Comparison of ENCODE assay signal across 11 cellular contexts in the genomic region with DNA sequence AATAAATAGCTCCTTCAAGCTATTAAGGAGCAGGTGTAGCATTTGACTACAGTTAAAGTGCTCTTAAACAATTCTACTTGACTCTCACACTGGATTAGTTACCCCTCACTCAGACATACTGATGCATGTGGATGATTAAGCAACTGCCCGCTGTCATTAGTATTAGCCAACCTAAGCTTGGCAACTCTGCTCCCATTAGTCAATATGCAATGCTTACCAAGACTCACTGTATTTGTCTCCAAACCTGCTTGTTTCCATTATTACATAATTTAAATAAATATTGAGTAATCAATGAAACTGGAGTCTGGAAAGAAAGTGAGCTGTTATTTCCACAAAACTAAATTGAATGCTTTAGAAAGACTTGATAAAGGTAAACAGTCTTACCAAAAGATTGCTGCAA.
A peak's percentile ranks its signal among the peaks of the same experiment; 100 is the strongest.
DNase-seq lines count a peak whose midpoint lies in the region; ATAC-seq and TF ChIP-seq lines count a peak whose summit lies in the region.
"Had no signal": no experiment of that assay in that cellular context is flagged by ENCODE, and none has a peak within 500 bp of the region (broad histone marks: within the 10 kb centered on the region; RNA-seq: fewer than 3 reads in every experiment).

No MANE protein-coding gene starts in this region.

- 32 to 42% (median 38%) methylated on average over 1 of the region's 1 CpG for WGBS in adrenal gland, 4 donors

- TF ChIP-seq CTCF in adrenal gland (IDR thresholded peaks at IDR 0.05) (no peak), upper lobe of right lung (IDR thresholded peaks at IDR 0.05) (no peak)

- no peaks in the 10 kb centered on the region for H3K36me3 ChIP-seq in adrenal gland (replicated peaks in 1 of 2)
- no peaks in the 10 kb centered on the region for H3K36me3 ChIP-seq in upper lobe of right lung

- peaks cover 24 to 76% of the 10 kb centered on the region in 2 donors for H3K4me1 ChIP-seq in adrenal gland (replicated peaks in 1 of 2)
- peaks cover 40% of the 10 kb centered on the region for H3K4me1 ChIP-seq in upper lobe of right lung

- intact Hi-C loops in left cardiac atrium (cut with DNase I): no loop called here
- intact Hi-C loops in Right ventricle myocardium inferior (cut with DNase I): no loop called here
- intact Hi-C loops in adrenal gland (cut with DNase I): no loop called here
- intact Hi-C loops in upper lobe of right lung (cut with DNase I): no loop called here

- peak overlapping the region in 2 of 5 donors; percentile 54 to 78 for H3K27ac ChIP-seq in adrenal gland
- peak overlapping the region; percentile 31 for H3K27ac ChIP-seq in upper lobe of right lung

- no peaks in the 10 kb centered on the region for H3K9me3 ChIP-seq in adrenal gland (replicated peaks in 1 of 3)
- H3K9me3 ChIP-seq in upper lobe of right lung: no peaks in the 10 kb centered on the region

- ATAC-seq in left cardiac atrium (peak; percentile 56 to 63), Right ventricle myocardium inferior (no peak), upper lobe of right lung (peak; percentile 89)

- no peaks in the 10 kb centered on the region for H3K27me3 ChIP-seq in adrenal gland
- H3K27me3 ChIP-seq in upper lobe of right lung: no peaks in the 10 kb centered on the region

- DNase-seq in left cardiac atrium: no peak
- DNase-seq in Right ventricle myocardium inferior (ENCODE audit: missing footprints): no peak
- DNase-seq in adrenal gland: peak in 4 of 7 donors; percentile 32 to 65 (median 51)
- peak; percentile 5 for DNase-seq in islet precursor cell
- DNase-seq in upper lobe of right lung: no peak
- DNase-seq in stimulated activated CD4-positive, alpha-beta T cell treated with anti-CD3 and anti-CD28 coated beads, Interleukin-1b, Interleukin-23, amount 100 ng/mL, for 48 hours: no peak
- no peak for DNase-seq in Kasumi-1 (lab: John Stamatoyannopoulos, UW)
- DNase-seq in DMS53 treated with DMSO at 0.1 percent for 48 hours (lab: John Stamatoyannopoulos, UW; ENCODE audit: unreplicated experiment): no peak
- DNase-seq: H9, kidney glomerular epithelial cell, posterior cingulate gyrus had no signal

- no peak overlapping the region for H3K4me3 ChIP-seq in adrenal gland
- H3K4me3 ChIP-seq in upper lobe of right lung: no peak overlapping the region

- TF ChIP-seq POLR2A in adrenal gland (IDR thresholded peaks at IDR 0.05): no peak

Comparison
In these comparisons a context has a peak if more than half of its experiments do, and no peak if none do; other contexts are left out.
1. DNase-seq: peak in adrenal gland (4 of 7) and islet precursor cell (single experiment); none in left cardiac atrium (single experiment), Right ventricle myocardium inferior (single experiment), upper lobe of right lung (single experiment), stimulated activated CD4-positive, alpha-beta T cell treated with anti-CD3 and anti-CD28 coated beads, Interleukin-1b, Interleukin-23, amount 100 ng/mL, for 48 hours (single experiment), Kasumi-1 (0 of 2) and DMS53 treated with DMSO at 0.1 percent for 48 hours (single experiment).